Comparison of ENCODE assay signal across 1 cellular context in genomic region chrX:110341189-110342035, GRCh38.
TF ChIP-seq lines count a peak whose summit lies in the region.

No MANE protein-coding gene starts in this region.

TF ChIP-seq in K562, 482 proteins besides CTCF, POLR2A, EP300 and RAD21 (continued from another document and continues in another):
- TF ChIP-seq PRDM10 (IDR thresholded peaks at IDR 0.05; ENCODE audit: partially characterized antibody) (no peak), RHOXF2B (CRISPR knock-in tag; conservative IDR thresholded peaks at IDR 0.05) (no peak), ZNF644 (tag; IDR thresholded peaks at IDR 0.05; ENCODE audit: low read depth) (no peak), ZNF589 (CRISPR knock-in tag; IDR thresholded peaks at IDR 0.05; ENCODE audit: low read depth) (no peak; the same call in 1 of the 2 replicates), DNMT1 (IDR thresholded peaks at IDR 0.05) (no peak), GTF2F1 (IDR thresholded peaks at IDR 0.05; ENCODE audit: low read depth, low read length) (no peak), ZBTB49 (CRISPR knock-in tag; IDR thresholded peaks at IDR 0.05; ENCODE audit: borderline replicate concordance) (no peak), CXXC5 (CRISPR knock-in tag; IDR thresholded peaks at IDR 0.05) (peak; percentile 51), ARID2 (IDR thresholded peaks at IDR 0.05) (no peak), THAP12 (CRISPR knock-in tag; IDR thresholded peaks at IDR 0.05) (no peak), HMBOX1 (IDR thresholded peaks at IDR 0.05) (peak; percentile 95), SMAD4 (CRISPR knock-in tag; conservative IDR thresholded peaks at IDR 0.05) (0 out of 2 replicates have a peak, but pooled peaks have one; percentile 43), DPF2 (IDR thresholded peaks at IDR 0.05) (peak; percentile 66), ZNF280A (IDR thresholded peaks at IDR 0.05; ENCODE audit: low read depth, partially characterized antibody) (no peak), ZBTB33 (CRISPR knock-in tag; IDR thresholded peaks at IDR 0.05) (no peak), SMARCA4 (IDR thresholded peaks at IDR 0.05) (peak; percentile 62), SP1 (CRISPR knock-in tag; IDR thresholded peaks at IDR 0.05) (no peak), MGA (IDR thresholded peaks at IDR 0.05) (0 out of 2 replicates have a peak, but pooled peaks have one; percentile 12), TGIF2 (CRISPR knock-in tag; IDR thresholded peaks at IDR 0.05) (no peak), FOSL1 (tag; conservative IDR thresholded peaks at IDR 0.05) (peak; percentile 93), L3MBTL2 (IDR thresholded peaks at IDR 0.05) (peak; percentile 59), SOX6 (IDR thresholded peaks at IDR 0.05) (peak; percentile 83), ELF1 (tag; IDR thresholded peaks at IDR 0.05) (no peak), TAF9B (IDR thresholded peaks at IDR 0.05; ENCODE audit: partially characterized antibody) (no peak), ZKSCAN1 (IDR thresholded peaks at IDR 0.05; ENCODE audit: low read depth, low read length) (no peak)
